26 cellular contexts compared by ENCODE assay signal in genomic region chr5:143258559-143259253, GRCh38.
A peak's percentile ranks its signal among the peaks of the same experiment; 100 is the strongest.
DNase-seq lines count a peak whose midpoint lies in the region; ATAC-seq and TF ChIP-seq lines count a peak whose summit lies in the region.
"Had no signal": no experiment of that assay in that cellular context is flagged by ENCODE, and none has a peak within 500 bp of the region (broad histone marks: within the 10 kb centered on the region; RNA-seq: fewer than 3 reads in every experiment).

No MANE protein-coding gene starts in this region.

- H3K4me1 Mint-ChIP-seq in CD14-positive monocyte = peaks cover 18% of the 10 kb centered on the region
- H3K4me1 Mint-ChIP-seq: memory B cell, natural killer cell had no signal

- H3K9me2 ChIP-seq in SK-N-SH = no peaks in the 10 kb centered on the region

- H3K4me2 ChIP-seq in SK-N-SH = no peak overlapping the region

- H3K4me3 ChIP-seq in SK-N-SH (ENCODE audit: low read depth in 2 of 2, low read length in 1 of 2) = no peak overlapping the region
- no peak overlapping the region for H3K4me3 ChIP-seq in RWPE2 (ENCODE audit: severe bottlenecking)
- no peak overlapping the region for H3K4me3 ChIP-seq in fibroblast of mammary gland (ENCODE audit: control insufficient read depth, low read depth, low read length)
- H3K4me3 ChIP-seq in testis = peak overlapping the region in 1 of 2 donors; percentile 18
- H3K4me3 ChIP-seq: body of pancreas, colonic mucosa, pancreas, tibial artery had no signal

- no peak overlapping the region for H3K27ac Mint-ChIP-seq in CD14-positive monocyte
- H3K27ac Mint-ChIP-seq: activated naive CD4-positive, alpha-beta T cell treated with anti-CD3 and anti-CD28 coated beads, Interleukin-2, amount 50 U/mL, for 24 hours; activated T-cell treated with anti-CD3 and anti-CD28 coated beads, Interleukin-2, amount 50 U/mL, for 72 hours; endodermal cell; memory B cell; natural killer cell had no signal

- CTCF ChIA-PET in SK-N-SH (lab: Yijun Ruan, JAX) = no interaction called here

- POLR2A ChIA-PET in SK-N-SH (lab: Yijun Ruan, JAX) = no interaction called here

- WGBS in SK-N-SH (ENCODE audit: low lambda C conversion rate) = 92% methylated on average over 12 of the region's 12 CpGs
- 62 to 83% methylated on average over 11 to 12 of the region's 12 CpGs for WGBS in testis, 2 donors

- TF ChIP-seq CTCF in SK-N-SH (IDR thresholded peaks at IDR 0.05) (no peak), RWPE2 (IDR thresholded peaks at IDR 0.05; ENCODE audit: poor library complexity, severe bottlenecking) (no peak), fibroblast of mammary gland (conservative IDR thresholded peaks at IDR 0.05; ENCODE audit: control insufficient read depth, insufficient read depth, low read depth, low read length) (no peak), testis (IDR thresholded peaks at IDR 0.05) (no peak), CD14-positive monocyte (IDR thresholded peaks at IDR 0.05) (no peak)

- TF ChIP-seq RAD21 in SK-N-SH (IDR thresholded peaks at IDR 0.05; ENCODE audit: low read length) = no peak

- H3K4me3 Mint-ChIP-seq in CD14-positive monocyte = no peak overlapping the region
- H3K4me3 Mint-ChIP-seq: activated naive CD4-positive, alpha-beta T cell treated with anti-CD3 and anti-CD28 coated beads, Interleukin-2, amount 50 U/mL, for 24 hours; activated T-cell treated with anti-CD3 and anti-CD28 coated beads, Interleukin-2, amount 50 U/mL, for 72 hours; endodermal cell; memory B cell; natural killer cell had no signal

- H3K4me1 ChIP-seq in SK-N-SH (ENCODE audit: control insufficient read depth in 1 of 2, insufficient read depth in 2 of 2, low read depth in 1 of 2, low read length in 1 of 2) (no peaks in the 10 kb centered on the region), RWPE2 (ENCODE audit: insufficient read depth, poor library complexity, severe bottlenecking) (peaks cover 29% of the 10 kb centered on the region), testis (no peaks in the 10 kb centered on the region)
- H3K4me1 ChIP-seq: body of pancreas, colonic mucosa, pancreas, tibial artery had no signal

- H3K27me3 Mint-ChIP-seq in CD14-positive monocyte (ENCODE audit: low read depth in 3 of 3) = no peaks in the 10 kb centered on the region
- H3K27me3 Mint-ChIP-seq: activated naive CD4-positive, alpha-beta T cell treated with anti-CD3 and anti-CD28 coated beads, Interleukin-2, amount 50 U/mL, for 24 hours; memory B cell had no signal

- H4K20me1 ChIP-seq in SK-N-SH (ENCODE audit: insufficient read depth) = no peaks in the 10 kb centered on the region

- H3K9ac ChIP-seq in SK-N-SH = no peak overlapping the region

- ATAC-seq in SK-N-SH treated with all-trans-retinoic acid at 6 μM for 48 hours (peak; percentile 64; the same call in 2 of the 3 replicates), RWPE2 (ENCODE audit: low read depth) (peak; percentile 56), GM19328 (IDR thresholded peaks at IDR 0.05; ENCODE audit: unreplicated experiment) (no peak), HG03521 (IDR thresholded peaks at IDR 0.05; ENCODE audit: unreplicated experiment) (no peak)
- ATAC-seq: activated T-cell treated with anti-CD3 and anti-CD28 coated beads, Interleukin-2, amount 50 U/mL, for 72 hours; body of pancreas; natural killer cell; pancreas; sciatic nerve had no signal

- no peak overlapping the region for H2AFZ ChIP-seq in SK-N-SH (ENCODE audit: low read depth)

- intact Hi-C loops in testis (cut with DNase I; ENCODE audit: low total_unique reads) (no loop called here), CD14-positive monocyte (cut with micrococcal nuclease) (no loop called here)

- H3F3A ChIP-seq in SK-N-SH (replicated peaks; ENCODE audit: insufficient read depth) = peaks cover 20% of the 10 kb centered on the region

- H3K9me3 ChIP-seq in SK-N-SH (no peaks in the 10 kb centered on the region), RWPE2 (ENCODE audit: severe bottlenecking) (no peaks in the 10 kb centered on the region), testis (no peaks in the 10 kb centered on the region)
- H3K9me3 ChIP-seq: body of pancreas, colonic mucosa, pancreas, tibial artery had no signal

- no peaks in the 10 kb centered on the region for H3K36me3 Mint-ChIP-seq in CD14-positive monocyte
- H3K36me3 Mint-ChIP-seq: activated naive CD4-positive, alpha-beta T cell treated with anti-CD3 and anti-CD28 coated beads, Interleukin-2, amount 50 U/mL, for 24 hours; memory B cell; natural killer cell had no signal

- H3K36me3 ChIP-seq in SK-N-SH (replicated peaks in 1 of 2; ENCODE audit: control insufficient read depth in 1 of 2, insufficient read depth in 2 of 2, low read length in 1 of 2) = no peaks in the 10 kb centered on the region
- H3K36me3 ChIP-seq in RWPE2 (ENCODE audit: low read depth) = no peaks in the 10 kb centered on the region
- no peaks in the 10 kb centered on the region for H3K36me3 ChIP-seq in testis (ENCODE audit: low read depth, missing control alignments)
- H3K36me3 ChIP-seq: colonic mucosa, pancreas, tibial artery had no signal

- no peaks in the 10 kb centered on the region for H3K79me2 ChIP-seq in SK-N-SH (ENCODE audit: insufficient read depth)

- no peak for TF ChIP-seq POLR2A in testis (IDR thresholded peaks at IDR 0.05)

- H3K27ac ChIP-seq in SK-N-SH (ENCODE audit: low read depth in 2 of 2, low read length in 1 of 2) (no peak overlapping the region), RWPE2 (ENCODE audit: poor library complexity, severe bottlenecking) (peak overlapping the region; percentile 14), testis (no peak overlapping the region)
- H3K27ac ChIP-seq: body of pancreas, colonic mucosa, pancreas, tibial artery had no signal

- TF ChIP-seq EP300 in SK-N-SH (IDR thresholded peaks at IDR 0.05; ENCODE audit: borderline replicate concordance in 1 of 2, low read depth in 1 of 2, low read length in 1 of 2) = no peak

- DNase-seq in SK-N-SH = no peak
- no peak for DNase-seq in RWPE2 (ENCODE audit: low spot score)
- peak; percentile 69 for DNase-seq in fibroblast of mammary gland (ENCODE audit: low read depth)
- DNase-seq in testis = peak; percentile 52
- DNase-seq in CD14-positive monocyte (ENCODE audit: low spot score) = no peak
- DNase-seq: 8988T; activated CD8-positive, alpha-beta memory T cell treated with anti-CD3 and anti-CD28 coated beads for 24 hours; activated T-cell treated with anti-CD3 and anti-CD28 coated beads, Interleukin-2, amount 50 U/mL, for 72 hours; body of pancreas; colonic mucosa; endodermal cell; hippocampal formation; Kasumi-1; kidney; natural killer cell; NCI-H524 treated with DMSO at 0.1 percent for 48 hours; pancreas; stimulated activated naive CD4-positive, alpha-beta T cell; T-helper 2 cell; tibial artery had no signal

- H3K9me3 Mint-ChIP-seq in CD14-positive monocyte = peaks cover 0 to 5% (median 0%) of the 10 kb centered on the region in 7 donors
- H3K9me3 Mint-ChIP-seq: activated naive CD4-positive, alpha-beta T cell treated with anti-CD3 and anti-CD28 coated beads, Interleukin-2, amount 50 U/mL, for 24 hours; endodermal cell; memory B cell; natural killer cell had no signal

- no peaks in the 10 kb centered on the region for H3K27me3 ChIP-seq in SK-N-SH (ENCODE audit: insufficient read depth)
- no peaks in the 10 kb centered on the region for H3K27me3 ChIP-seq in RWPE2 (ENCODE audit: insufficient read depth, poor library complexity, severe bottlenecking)
- no peaks in the 10 kb centered on the region for H3K27me3 ChIP-seq in testis
- H3K27me3 ChIP-seq: body of pancreas, colonic mucosa, pancreas, tibial artery had no signal

TF ChIP-seq in SK-N-SH treated with all-trans-retinoic acid at 6 μM for 48 hours, 23 proteins besides CTCF, POLR2A, EP300 and RAD21 (continues in another document):
- TF ChIP-seq ZFP30 (CRISPR knock-in tag; IDR thresholded peaks at IDR 0.05) = no peak
- TF ChIP-seq ESRRG (CRISPR knock-in tag; IDR thresholded peaks at IDR 0.05) = no peak
- TF ChIP-seq OSR1 (CRISPR knock-in tag; IDR thresholded peaks at IDR 0.05) = no peak
- no peak for TF ChIP-seq CREB5 (CRISPR knock-in tag; IDR thresholded peaks at IDR 0.05; ENCODE audit: low read depth)
- no peak for TF ChIP-seq ZNF70 (CRISPR knock-in tag; IDR thresholded peaks at IDR 0.05)
- TF ChIP-seq SNAI2 (CRISPR knock-in tag; IDR thresholded peaks at IDR 0.05) = no peak
- TF ChIP-seq GLIS3 (CRISPR knock-in tag; IDR thresholded peaks at IDR 0.05) = no peak
- no peak for TF ChIP-seq RARB (CRISPR knock-in tag; IDR thresholded peaks at IDR 0.05)
- TF ChIP-seq ZNF565 (CRISPR knock-in tag; conservative IDR thresholded peaks at IDR 0.05; ENCODE audit: low read depth) = no peak

TF ChIP-seq in SK-N-SH, 30 proteins besides CTCF, POLR2A, EP300 and RAD21:
- no peak for TF ChIP-seq USF1 (IDR thresholded peaks at IDR 0.05; ENCODE audit: borderline replicate concordance, low read depth)
- no peak for TF ChIP-seq MXI1 (IDR thresholded peaks at IDR 0.05; ENCODE audit: low read depth, low read length)
- TF ChIP-seq GABPA (IDR thresholded peaks at IDR 0.05; ENCODE audit: low read depth) = no peak
- no peak for TF ChIP-seq TCF12 (IDR thresholded peaks at IDR 0.05)
- TF ChIP-seq CHD2 (IDR thresholded peaks at IDR 0.05; ENCODE audit: low read length, partially characterized antibody) = no peak
- TF ChIP-seq SMC3 (IDR thresholded peaks at IDR 0.05; ENCODE audit: low read depth, low read length) = no peak
- TF ChIP-seq POLR2AphosphoS5 (IDR thresholded peaks at IDR 0.05; ENCODE audit: low read depth, low read length) = no peak
- TF ChIP-seq USF2 (IDR thresholded peaks at IDR 0.05; ENCODE audit: borderline replicate concordance, low read depth, low read length) = no peak
- TF ChIP-seq RCOR1 (IDR thresholded peaks at IDR 0.05; ENCODE audit: low read length) = no peak

Comparison
In these comparisons a context has a peak if more than half of its experiments do, and no peak if none do; other contexts are left out.
1. ATAC-seq: peak in SK-N-SH treated with all-trans-retinoic acid at 6 μM for 48 hours (single experiment) and RWPE2 (single experiment); none in GM19328 (single experiment) and HG03521 (single experiment).
2. DNase-seq: peak in fibroblast of mammary gland (single experiment) and testis (single experiment); none in SK-N-SH (single experiment), RWPE2 (single experiment) and CD14-positive monocyte (single experiment).